In the genomic region with DNA sequence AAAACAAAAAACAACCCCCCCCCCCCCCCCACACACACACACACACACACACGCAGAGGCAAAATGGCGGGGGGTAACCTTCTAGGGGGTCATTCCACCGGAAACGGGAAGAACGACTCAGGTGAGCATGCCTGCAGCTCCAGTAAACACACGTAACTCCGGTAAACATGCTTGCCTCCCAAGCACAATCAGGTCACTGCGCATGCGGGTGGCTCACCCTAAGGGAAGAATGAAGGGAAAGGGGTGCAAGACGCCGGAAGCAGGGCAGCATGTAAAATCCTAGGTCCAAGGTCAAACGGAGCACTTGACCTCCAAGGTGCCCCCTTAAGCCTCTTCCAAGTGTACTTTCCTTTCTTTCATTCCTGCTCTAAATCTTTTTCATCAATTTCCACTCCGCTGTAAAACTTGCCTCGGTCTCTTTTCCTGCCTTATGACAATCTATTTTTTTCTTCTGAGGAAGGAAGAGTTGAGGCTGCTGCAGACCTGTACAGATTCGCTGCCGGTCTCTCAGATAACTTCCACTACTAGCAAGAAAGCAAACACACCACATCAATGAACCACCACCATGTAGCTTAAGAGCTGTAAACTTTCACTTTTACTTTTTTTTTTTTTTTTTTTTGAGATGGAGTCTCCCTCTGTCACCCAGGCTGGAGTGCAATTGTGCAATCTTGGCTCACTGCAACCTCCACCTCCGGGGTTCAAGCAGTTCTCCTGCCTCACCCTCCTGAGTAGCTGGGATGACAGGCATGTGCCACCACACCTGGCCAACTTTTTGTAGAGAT, we compare ENCODE assay signal across 8 cellular contexts. TPM values are rescaled to one million over a fixed set of nuclear protein-coding genes. Genes with fewer than 3 reads are reported as not detected.
DNase-seq lines count a peak whose midpoint lies in the region; ATAC-seq, FAIRE-seq and TF ChIP-seq lines count a peak whose summit lies in the region.

No MANE protein-coding gene starts in this region.

- POLR2A ChIA-PET in A549 (lab: Yijun Ruan, JAX): interaction anchor here (0.9 to 1.3 kb wide), 4 partner anchors 8 to 54 kb away, joined by 3 to 14 read pairs (median 6); a partner anchor contains a TSS

- TF ChIP-seq POLR2A in A549 (IDR thresholded peaks at IDR 0.05; ENCODE audit: low read length): no peak
- peak; percentile 25 for TF ChIP-seq POLR2A in right lobe of liver (IDR thresholded peaks at IDR 0.05)

- no peaks in the 10 kb centered on the region for H3K27me3 ChIP-seq in right lobe of liver

- H3K27ac ChIP-seq in A549: peak overlapping the region; percentile 31 to 85; a peak in 5 of 6 replicates
- peak overlapping the region; percentile 43 to 86 (median 83) for H3K27ac ChIP-seq in right lobe of liver

- ATAC-seq in A549 (peak; percentile 58 to 63; a peak in 5 of 6 replicates), right lobe of liver (peak; percentile 80 to 89 (median 84)), HG02588 (IDR thresholded peaks at IDR 0.05; ENCODE audit: unreplicated experiment) (no peak)

- H3K9me3 ChIP-seq in A549 (no peaks in the 10 kb centered on the region), right lobe of liver (no peaks in the 10 kb centered on the region)

- TF ChIP-seq CTCF in A549 (IDR thresholded peaks at IDR 0.05): no peak
- TF ChIP-seq CTCF in right lobe of liver (IDR thresholded peaks at IDR 0.05): no peak

- H3K4me1 ChIP-seq in A549 (no peaks in the 10 kb centered on the region), right lobe of liver (peaks cover 0 to 7% (median 0%) of the 10 kb centered on the region in 4 donors)

- WGBS in A549 (ENCODE audit: missing lambda C conversion rate): 14% methylated on average over 15 of the region's 17 CpGs
- 12% methylated on average over 15 of the region's 17 CpGs for WGBS in right lobe of liver (ENCODE audit: insufficient coverage, low coverage, low lambda C conversion rate, missing lambda C conversion rate)

- DNase-seq in A549 (ENCODE audit: low read depth in 1 of 2, low spot score in 1 of 2) (peak in 1 of 2 experiments; percentile 61), NCI-H1417 treated with DMSO at 0.1 percent for 48 hours (lab: John Stamatoyannopoulos, UW) (peak; percentile 49), activated T-cell treated with anti-CD3 and anti-CD28 coated beads for 1 hour (ENCODE audit: low read depth) (peak; percentile 39), right lobe of liver (peak; percentile 86 to 91 (median 91)), frontal cortex (ENCODE audit: low spot score in 2 of 2) (no peak), putamen (ENCODE audit: low spot score) (no peak), hypothalamus (lab: John Stamatoyannopoulos, UW) (no peak)

- TF ChIP-seq EP300 in A549 (IDR thresholded peaks at IDR 0.05): no peak

- H3K36me3 ChIP-seq in right lobe of liver: no peaks in the 10 kb centered on the region

- peak overlapping the region; percentile 91 for H3K4me2 ChIP-seq in A549

- CTCF ChIA-PET in A549 (lab: Yijun Ruan, JAX): interaction anchor here (0.6 to 7.8 kb wide), 17 partner anchors 11 to 1232 kb away, joined by 3 to 49 read pairs (median 5); a partner anchor contains a TSS

- TF ChIP-seq RAD21 in A549 (conservative IDR thresholded peaks at IDR 0.05 in 1 of 2, IDR thresholded peaks at IDR 0.05 in 1 of 2): no peak

- H3K4me3 ChIP-seq in A549 (peak overlapping the region; percentile 51), right lobe of liver (peak overlapping the region; percentile 23 to 49 (median 47))

- FAIRE-seq in A549 (lab: Jason Lieb, UNC) (no peak), frontal cortex (lab: Jason Lieb, UNC) (no peak)

- intact Hi-C loops in right lobe of liver (cut with DNase I): no loop called here

TF ChIP-seq in A549, 52 proteins besides CTCF, POLR2A, EP300 and RAD21:
- TF ChIP-seq CEBPB (IDR thresholded peaks at IDR 0.05) (peak in 1 of 2 experiments; percentile 33; a peak in 1 of 4 replicates), SMC3 (IDR thresholded peaks at IDR 0.05) (no peak)

RNA-seq across cellular contexts. Expression of a gene that starts 21.0 kb away (rescaled TPM):
- 5.2 and 6.1 TPM in 2 replicates for polyA plus RNA-seq in A549 (2011; rRNA removed)
- 9.9 and 11.2 TPM in 2 replicates for polyA plus RNA-seq in A549 (2012; cell fraction: cytosol; rRNA removed)
- 5.9 and 7.9 TPM in 2 replicates for polyA plus RNA-seq in A549 (2012; cell fraction: nucleus; rRNA removed)
- polyA plus RNA-seq in A549 (2017; fragmentation: RNase III; extraction: RNeasy Plus Mini Kit Qiagen cat#74134 plus additional on column Dnase treatment): 5.9 to 6.5 TPM (median 6.5 TPM) in 3 replicates
- polyA minus RNA-seq in A549 (2011; rRNA and poly(A)+ RNA removed): 0.97 and 1.7 TPM in 2 replicates
- total RNA-seq in right lobe of liver: 1 to 10 TPM in 2 of 6 experiments, under 1 TPM in 2, not detected in 2; 0.17 to 1.3 (median 0.74) TPM
- total RNA-seq in frontal cortex: 1.6 TPM

RNA-seq across cellular contexts. Expression of a gene that starts 42.8 kb away (rescaled TPM):
- polyA plus RNA-seq in A549 (2011; rRNA removed): 3.5 and 4.5 TPM in 2 replicates
- polyA plus RNA-seq in A549 (2012; cell fraction: cytosol; rRNA removed): 1.5 and 2.2 TPM in 2 replicates
- 2.5 and 3.2 TPM in 2 replicates for polyA plus RNA-seq in A549 (2012; cell fraction: nucleus; rRNA removed)
- polyA plus RNA-seq in A549 (2017; fragmentation: RNase III; extraction: RNeasy Plus Mini Kit Qiagen cat#74134 plus additional on column Dnase treatment): 2.8 to 3.8 TPM (median 3.0 TPM) in 3 replicates
- polyA minus RNA-seq in A549 (2011; rRNA and poly(A)+ RNA removed): 4.6 and 6.0 TPM in 2 replicates
- 10 to 100 TPM in 5 of 6 experiments, 1 to 10 TPM in 1; 6.6 to 30.1 (median 20.9) TPM for total RNA-seq in right lobe of liver
- total RNA-seq in frontal cortex: 50.1 TPM

RNA-seq across cellular contexts. Expression of a gene that starts 44.0 kb away (rescaled TPM):
- polyA plus RNA-seq in A549 (2011; rRNA removed) (154 and 165 TPM in 2 replicates), A549 (2017; fragmentation: RNase III; extraction: RNeasy Plus Mini Kit Qiagen cat#74134 plus additional on column Dnase treatment) (203 to 211 TPM (median 208 TPM) in 3 replicates)
- 591 and 681 TPM in 2 replicates for polyA plus RNA-seq in A549 (2012; cell fraction: cytosol; rRNA removed)
- polyA plus RNA-seq in A549 (2012; cell fraction: nucleus; rRNA removed): 542 and 726 TPM in 2 replicates
- polyA minus RNA-seq in A549 (2011; rRNA and poly(A)+ RNA removed): 60.1 and 60.6 TPM in 2 replicates
- total RNA-seq in right lobe of liver (100 to 1,000 TPM in 4 of 6 experiments, 10 to 100 TPM in 2; 59.1 to 688 (median 211) TPM), frontal cortex (21.6 TPM)

RNA-seq across cellular contexts. Expression of a gene that starts 53.5 kb away (rescaled TPM):
- polyA plus RNA-seq in A549 (2011; rRNA removed) (15.7 and 17.1 TPM in 2 replicates), A549 (2017; fragmentation: RNase III; extraction: RNeasy Plus Mini Kit Qiagen cat#74134 plus additional on column Dnase treatment) (10.3 to 10.5 TPM (median 10.4 TPM) in 3 replicates)
- 5.8 and 6.8 TPM in 2 replicates for polyA plus RNA-seq in A549 (2012; cell fraction: cytosol; rRNA removed)
- polyA plus RNA-seq in A549 (2012; cell fraction: nucleus; rRNA removed): 13.2 and 22.0 TPM in 2 replicates
- polyA minus RNA-seq in A549 (2011; rRNA and poly(A)+ RNA removed): 10.6 and 13.3 TPM in 2 replicates
- total RNA-seq in right lobe of liver (10 to 100 TPM in 1 of 6 experiments, 1 to 10 TPM in 5; 5.0 to 10.4 (median 7.3) TPM), frontal cortex (25.3 TPM)

Comparison
In these comparisons a context has a peak if more than half of its experiments do, and no peak if none do; other contexts are left out.
1. DNase-seq: peak in NCI-H1417 treated with DMSO at 0.1 percent for 48 hours (single experiment), activated T-cell treated with anti-CD3 and anti-CD28 coated beads for 1 hour (single experiment) and right lobe of liver (3 of 3); none in frontal cortex (0 of 2), putamen (single experiment) and hypothalamus (0 of 51).